2 cellular contexts compared by ENCODE assay signal in genomic region chr6:88422831-88423230, GRCh38.
TF ChIP-seq lines count a peak whose summit lies in the region.

No MANE protein-coding gene starts in this region.

TF ChIP-seq in HepG2, 621 proteins besides CTCF, POLR2A, EP300 and RAD21:
- 0 out of 2 replicates have a peak, but pooled peaks have one; percentile 9 for TF ChIP-seq STAG1 (CRISPR knock-in tag; IDR thresholded peaks at IDR 0.05)
- no peak for TF ChIP-seq ZNF639 (CRISPR knock-in tag; conservative IDR thresholded peaks at IDR 0.05)
- TF ChIP-seq ZNF724P (CRISPR knock-in tag; IDR thresholded peaks at IDR 0.05; ENCODE audit: borderline replicate concordance) = no peak
- no peak for TF ChIP-seq PLRG1 (conservative IDR thresholded peaks at IDR 0.05)
- no peak for TF ChIP-seq SP5 (CRISPR knock-in tag; IDR thresholded peaks at IDR 0.05; ENCODE audit: borderline replicate concordance, low read depth)

TF ChIP-seq in H1, 55 proteins besides CTCF, POLR2A, EP300 and RAD21:
- TF ChIP-seq GABPA (IDR thresholded peaks at IDR 0.05; ENCODE audit: borderline replicate concordance, insufficient read depth, low read length) (no peak), JUND (IDR thresholded peaks at IDR 0.05; ENCODE audit: low read length) (no peak), USF2 (IDR thresholded peaks at IDR 0.05; ENCODE audit: low read length) (no peak), SRF (IDR thresholded peaks at IDR 0.05; ENCODE audit: low read depth, low read length) (no peak), TBP (IDR thresholded peaks at IDR 0.05; ENCODE audit: low read depth, low read length) (no peak), BCL11A (IDR thresholded peaks at IDR 0.05; ENCODE audit: low read depth in 2 of 2, low read length in 2 of 2) (no peak), SIN3A (conservative IDR thresholded peaks at IDR 0.05 in 1 of 2, IDR thresholded peaks at IDR 0.05 in 1 of 2; ENCODE audit: low read depth in 1 of 2, low read length in 2 of 2) (no peak), YY1 (IDR thresholded peaks at IDR 0.05; ENCODE audit: low read depth, low read length) (peak; percentile 56; the same call in 1 of the 2 replicates), EZH2 (IDR thresholded peaks at IDR 0.05; ENCODE audit: low read depth, low read length, severe bottlenecking) (no peak)
